8 cellular contexts compared by ENCODE assay signal in genomic region chr1:65431111-65431705, GRCh38. TPM values are rescaled to one million over a fixed set of nuclear protein-coding genes. Genes with fewer than 3 reads are reported as not detected.
DNase-seq lines count a peak whose midpoint lies in the region; ATAC-seq and TF ChIP-seq lines count a peak whose summit lies in the region.

No MANE protein-coding gene starts in this region.

- no peak overlapping the region for H3K4me2 ChIP-seq in OCI-LY3 (ENCODE audit: low read length)

- no peaks in the 10 kb centered on the region for H3K9me3 ChIP-seq in OCI-LY3 (ENCODE audit: insufficient read depth, low read length)

- H3K36me3 ChIP-seq in OCI-LY3 (replicated peaks; ENCODE audit: low read depth, low read length), result no peaks in the 10 kb centered on the region

- H3K4me3 Mint-ChIP-seq in endothelial cell (ENCODE audit: unreplicated experiment), result no peak overlapping the region
- H3K4me3 Mint-ChIP-seq in progenitor cell of endocrine pancreas (ENCODE audit: low read depth), result no peak overlapping the region

- no peak overlapping the region for H3K4me3 ChIP-seq in OCI-LY3 (ENCODE audit: low read length)

- H3K4me1 Mint-ChIP-seq in endothelial cell (ENCODE audit: unreplicated experiment) (peaks cover 28% of the 10 kb centered on the region), progenitor cell of endocrine pancreas (ENCODE audit: low read depth) (no peaks in the 10 kb centered on the region)

- H3K4me1 ChIP-seq in OCI-LY3 (ENCODE audit: low read length), result no peaks in the 10 kb centered on the region

- H3K79me2 ChIP-seq in OCI-LY3 (ENCODE audit: low read length), result no peaks in the 10 kb centered on the region

- H3K27me3 Mint-ChIP-seq in endothelial cell (ENCODE audit: unreplicated experiment) (peaks cover 5% of the 10 kb centered on the region), progenitor cell of endocrine pancreas (no peaks in the 10 kb centered on the region)

- H3K27ac Mint-ChIP-seq in endothelial cell (ENCODE audit: unreplicated experiment) (peak overlapping the region; percentile 98), progenitor cell of endocrine pancreas (no peak overlapping the region)

- no peak overlapping the region for H3K9ac ChIP-seq in OCI-LY3 (ENCODE audit: low read length)

- peaks cover 9% of the 10 kb centered on the region for H3K36me3 Mint-ChIP-seq in endothelial cell (ENCODE audit: low read depth, unreplicated experiment)
- peaks cover 13% of the 10 kb centered on the region for H3K36me3 Mint-ChIP-seq in progenitor cell of endocrine pancreas (ENCODE audit: insufficient read depth)

- peak; percentile 10 to 22 for DNase-seq in SHP77 (lab: John Stamatoyannopoulos, UW)
- no peak for DNase-seq in SHP77 treated with DMSO at 0.1 percent for 48 hours (lab: John Stamatoyannopoulos, UW)
- DNase-seq in endothelial cell (ENCODE audit: low spot score), result no peak
- DNase-seq in progenitor cell of endocrine pancreas (ENCODE audit: low spot score, unreplicated experiment), result no peak
- no peak for DNase-seq in stimulated activated CD4-positive, alpha-beta T cell treated with anti-CD3 and anti-CD28 coated beads, Interleukin-2, amount 100 ng/mL, for 24 hours
- DNase-seq in activated CD4-positive, alpha-beta T cell treated with anti-CD3 and anti-CD28 coated beads, Interleukin-2, amount 50 U/mL, for 4 hours, result no peak

- H4K20me1 ChIP-seq in OCI-LY3 (ENCODE audit: insufficient read depth, low read length), result no peaks in the 10 kb centered on the region

- peak; percentile 56 for TF ChIP-seq CTCF in OCI-LY3 (IDR thresholded peaks at IDR 0.05; ENCODE audit: low read depth, low read length)
- TF ChIP-seq CTCF in endothelial cell (IDR thresholded peaks at IDR 0.05; ENCODE audit: unreplicated experiment), result peak; percentile 79
- peak; percentile 74 for TF ChIP-seq CTCF in progenitor cell of endocrine pancreas (IDR thresholded peaks at IDR 0.05; ENCODE audit: unreplicated experiment)

- H3K27me3 ChIP-seq in OCI-LY3 (ENCODE audit: low read depth, low read length), result no peaks in the 10 kb centered on the region

- ATAC-seq in HG03159 (IDR thresholded peaks at IDR 0.05; ENCODE audit: unreplicated experiment), result peak; percentile 52

- no peak overlapping the region for H2AFZ ChIP-seq in OCI-LY3 (ENCODE audit: low read depth, low read length)

- no peak overlapping the region for H3K27ac ChIP-seq in OCI-LY3 (ENCODE audit: low read length)

- H3K9me3 Mint-ChIP-seq in endothelial cell (ENCODE audit: unreplicated experiment) (no peaks in the 10 kb centered on the region), progenitor cell of endocrine pancreas (ENCODE audit: low read depth) (no peaks in the 10 kb centered on the region)

RNA-seq across cellular contexts. Expression of gene LEPR, which starts 10.7 kb away (rescaled TPM):
- total RNA-seq in endothelial cell (ENCODE audit: unreplicated experiment), result 8.3 TPM
- 3.0 and 3.2 TPM in 2 replicates for total RNA-seq in progenitor cell of endocrine pancreas

RNA-seq across cellular contexts. Expression of gene LEPROT, which starts 10.7 kb away (rescaled TPM):
- total RNA-seq in endothelial cell (ENCODE audit: unreplicated experiment), result 86.1 TPM
- total RNA-seq in progenitor cell of endocrine pancreas, result 54.5 and 55.9 TPM in 2 replicates

Comparison
In these comparisons a context has a peak if more than half of its experiments do, and no peak if none do; other contexts are left out.
1. DNase-seq: peak in SHP77 (2 of 2); none in SHP77 treated with DMSO at 0.1 percent for 48 hours (single experiment), endothelial cell (single experiment), progenitor cell of endocrine pancreas (single experiment), stimulated activated CD4-positive, alpha-beta T cell treated with anti-CD3 and anti-CD28 coated beads, Interleukin-2, amount 100 ng/mL, for 24 hours (0 of 2) and activated CD4-positive, alpha-beta T cell treated with anti-CD3 and anti-CD28 coated beads, Interleukin-2, amount 50 U/mL, for 4 hours (0 of 2).
2. Peak in every context shown above with its lines, with median percentiles within 50 percentile points of each other: CTCF ChIP-seq.